In the genomic region with DNA sequence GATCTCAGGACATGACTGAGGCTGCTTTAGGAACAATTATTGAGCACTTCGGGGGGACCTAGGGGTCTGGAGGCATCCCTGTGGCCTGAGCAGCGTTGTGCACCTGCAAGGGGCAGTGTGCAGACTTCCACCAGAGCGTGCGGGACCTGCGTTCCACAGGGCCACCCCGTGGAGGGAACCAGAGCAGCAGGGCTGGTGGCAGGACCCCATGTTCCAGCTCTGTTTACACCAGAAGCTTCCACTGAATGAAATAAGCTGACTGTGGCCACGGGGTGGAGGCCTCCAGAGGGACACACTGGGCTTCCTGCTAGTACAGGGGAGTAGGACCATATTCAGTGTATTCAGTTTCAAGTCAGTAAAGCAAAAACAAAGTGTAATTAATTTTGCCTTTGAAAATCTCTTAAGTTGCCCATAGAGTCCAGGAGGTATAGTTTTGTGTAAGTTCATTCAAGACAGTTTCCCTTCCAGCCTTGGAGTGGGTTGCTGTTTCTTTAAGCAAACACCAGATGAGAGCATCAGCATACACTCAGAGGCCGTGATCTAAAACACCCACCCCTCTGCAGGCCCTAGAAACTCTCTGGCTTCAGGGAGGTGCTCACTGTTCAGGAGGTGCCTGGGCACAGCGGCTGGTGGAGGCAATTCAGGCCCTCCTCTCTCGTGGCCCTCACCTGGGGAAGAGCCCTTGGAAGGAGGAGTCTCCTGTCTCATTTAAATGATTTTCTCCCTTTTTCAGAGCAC, we compare ENCODE assay signal across 1 cellular context.
TF ChIP-seq lines count a peak whose summit lies in the region.

No MANE protein-coding gene starts in this region.

TF ChIP-seq in HCT116, 20 proteins besides CTCF, POLR2A, EP300 and RAD21 (continued from another document):
- TF ChIP-seq EZH2 (IDR thresholded peaks at IDR 0.05) (no peak), JUND (IDR thresholded peaks at IDR 0.05) (no peak), SIN3A (IDR thresholded peaks at IDR 0.05; ENCODE audit: low read depth) (no peak), CEBPB (IDR thresholded peaks at IDR 0.05; ENCODE audit: low read depth) (no peak), ZNF274 (IDR thresholded peaks at IDR 0.05; ENCODE audit: low read depth, low read length) (no peak), TCF7L2 (IDR thresholded peaks at IDR 0.05; ENCODE audit: borderline replicate concordance, extremely low read depth, insufficient read depth, insufficient read length) (no peak), SRF (IDR thresholded peaks at IDR 0.05; ENCODE audit: low read depth) (no peak), CBX3 (IDR thresholded peaks at IDR 0.05; ENCODE audit: low read depth) (no peak), EZH2phosphoT487 (IDR thresholded peaks at IDR 0.05; ENCODE audit: borderline replicate concordance) (no peak), ZFX (IDR thresholded peaks at IDR 0.05) (no peak), FOSL1 (IDR thresholded peaks at IDR 0.05; ENCODE audit: low read depth) (no peak), YY1 (IDR thresholded peaks at IDR 0.05; ENCODE audit: extremely low read depth, insufficient replicate concordance, low read depth, low read length) (no peak)
- TF ChIP-seq, protein P1, sequence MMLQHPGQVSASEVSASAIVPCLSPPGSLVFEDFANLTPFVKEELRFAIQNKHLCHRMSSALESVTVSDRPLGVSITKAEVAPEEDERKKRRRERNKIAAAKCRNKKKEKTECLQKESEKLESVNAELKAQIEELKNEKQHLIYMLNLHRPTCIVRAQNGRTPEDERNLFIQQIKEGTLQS (IDR thresholded peaks at IDR 0.05), result no peak
- TF ChIP-seq, protein P2, sequence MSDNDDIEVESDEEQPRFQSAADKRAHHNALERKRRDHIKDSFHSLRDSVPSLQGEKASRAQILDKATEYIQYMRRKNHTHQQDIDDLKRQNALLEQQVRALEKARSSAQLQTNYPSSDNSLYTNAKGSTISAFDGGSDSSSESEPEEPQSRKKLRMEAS (IDR thresholded peaks at IDR 0.05), result no peak
- TF ChIP-seq, protein P3, sequence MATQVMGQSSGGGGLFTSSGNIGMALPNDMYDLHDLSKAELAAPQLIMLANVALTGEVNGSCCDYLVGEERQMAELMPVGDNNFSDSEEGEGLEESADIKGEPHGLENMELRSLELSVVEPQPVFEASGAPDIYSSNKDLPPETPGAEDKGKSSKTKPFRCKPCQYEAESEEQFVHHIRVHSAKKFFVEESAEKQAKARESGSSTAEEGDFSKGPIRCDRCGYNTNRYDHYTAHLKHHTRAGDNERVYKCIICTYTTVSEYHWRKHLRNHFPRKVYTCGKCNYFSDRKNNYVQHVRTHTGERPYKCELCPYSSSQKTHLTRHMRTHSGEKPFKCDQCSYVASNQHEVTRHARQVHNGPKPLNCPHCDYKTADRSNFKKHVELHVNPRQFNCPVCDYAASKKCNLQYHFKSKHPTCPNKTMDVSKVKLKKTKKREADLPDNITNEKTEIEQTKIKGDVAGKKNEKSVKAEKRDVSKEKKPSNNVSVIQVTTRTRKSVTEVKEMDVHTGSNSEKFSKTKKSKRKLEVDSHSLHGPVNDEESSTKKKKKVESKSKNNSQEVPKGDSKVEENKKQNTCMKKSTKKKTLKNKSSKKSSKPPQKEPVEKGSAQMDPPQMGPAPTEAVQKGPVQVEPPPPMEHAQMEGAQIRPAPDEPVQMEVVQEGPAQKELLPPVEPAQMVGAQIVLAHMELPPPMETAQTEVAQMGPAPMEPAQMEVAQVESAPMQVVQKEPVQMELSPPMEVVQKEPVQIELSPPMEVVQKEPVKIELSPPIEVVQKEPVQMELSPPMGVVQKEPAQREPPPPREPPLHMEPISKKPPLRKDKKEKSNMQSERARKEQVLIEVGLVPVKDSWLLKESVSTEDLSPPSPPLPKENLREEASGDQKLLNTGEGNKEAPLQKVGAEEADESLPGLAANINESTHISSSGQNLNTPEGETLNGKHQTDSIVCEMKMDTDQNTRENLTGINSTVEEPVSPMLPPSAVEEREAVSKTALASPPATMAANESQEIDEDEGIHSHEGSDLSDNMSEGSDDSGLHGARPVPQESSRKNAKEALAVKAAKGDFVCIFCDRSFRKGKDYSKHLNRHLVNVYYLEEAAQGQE (IDR thresholded peaks at IDR 0.05; ENCODE audit: low read depth), result no peak
